Comparison of ENCODE assay signal across 14 cellular contexts in the genomic region with DNA sequence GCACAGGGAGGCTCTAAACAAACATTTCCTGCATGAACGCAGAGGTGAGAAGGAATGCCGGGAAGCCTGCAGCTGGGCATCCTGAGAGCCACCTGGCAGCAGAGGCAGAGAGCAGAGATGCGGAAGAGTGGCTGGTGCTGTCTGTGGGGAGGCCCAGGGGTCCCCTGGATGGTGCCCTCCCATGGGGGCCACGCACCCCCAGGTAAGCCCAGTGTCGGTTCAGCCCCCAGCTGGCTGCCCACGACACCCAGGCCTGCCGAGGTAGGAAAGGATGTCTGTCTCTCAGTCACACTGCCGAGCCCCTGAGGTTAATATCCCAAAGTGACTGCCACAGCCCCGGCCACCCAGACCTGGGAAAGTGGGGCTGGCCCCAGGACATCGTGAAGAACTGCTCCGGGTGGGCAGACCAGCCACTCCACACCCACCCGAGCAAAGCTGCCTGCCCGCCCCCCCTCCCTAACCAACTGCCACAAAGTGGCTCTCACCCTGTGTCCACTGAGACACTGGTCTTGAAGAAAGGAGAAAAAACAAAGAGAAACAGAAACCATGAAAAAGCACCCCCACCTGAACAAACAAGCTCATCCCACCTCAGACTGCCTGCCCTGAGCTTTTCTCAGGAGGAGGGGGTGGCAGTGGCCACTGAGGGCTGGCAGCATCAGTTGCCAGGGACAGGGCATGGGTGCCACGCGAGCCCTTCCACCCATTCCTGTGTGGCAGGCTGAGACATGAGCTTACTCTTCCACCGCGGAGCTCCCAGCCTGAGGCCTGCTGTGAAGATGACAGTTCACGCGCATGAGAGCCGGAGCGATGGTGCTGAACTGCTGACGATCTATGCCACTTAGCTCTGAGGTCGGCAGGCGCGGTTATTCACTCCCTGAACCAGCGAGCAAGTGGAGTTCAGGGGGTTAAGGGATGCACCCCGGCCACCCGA. TPM values are rescaled to one million over a fixed set of nuclear protein-coding genes. Genes with fewer than 3 reads are reported as not detected.
DNase-seq lines count a peak whose midpoint lies in the region; ATAC-seq and TF ChIP-seq lines count a peak whose summit lies in the region.
"Had no signal": no experiment of that assay in that cellular context is flagged by ENCODE, and none has a peak within 500 bp of the region (broad histone marks: within the 10 kb centered on the region; RNA-seq: fewer than 3 reads in every experiment).

No MANE protein-coding gene starts in this region.

- H3K27me3 Mint-ChIP-seq in CD4-positive, alpha-beta memory T cell, result no peaks in the 10 kb centered on the region
- H3K27me3 Mint-ChIP-seq in T-cell, result no peaks in the 10 kb centered on the region

- in situ Hi-C loops in GM13976 (cut with MboI; ENCODE audit: low sequenced_read_pairs, unreplicated experiment), result no loop called here

- CTCF ChIA-PET in CD4-positive, alpha-beta memory T cell (lab: Charles Lee; ENCODE audit: partially characterized antibody), result interaction anchor here (1.2 to 5.4 kb wide), 6 partner anchors 11 to 49 kb away, joined by 3 to 39 read pairs (median 4); a partner anchor contains a TSS
- CTCF ChIA-PET in T-cell (lab: Charles Lee), result interaction anchor here (0.8 to 1.8 kb wide), 4 partner anchors 9 to 53 kb away, joined by 3 to 5 read pairs (median 3); no protein-coding TSS in a partner anchor

- H3K36me3 Mint-ChIP-seq in CD4-positive, alpha-beta memory T cell, result peaks cover 23 to 61% of the 10 kb centered on the region in 2 donors
- H3K36me3 Mint-ChIP-seq in T-cell, result peaks cover 6% of the 10 kb centered on the region
- H3K36me3 Mint-ChIP-seq: mesothelial cell of epicardium had no signal

- peaks cover 19% of the 10 kb centered on the region for H3K36me3 ChIP-seq in CD4-positive, alpha-beta memory T cell (ENCODE audit: insufficient read depth, low read length)
- H3K36me3 ChIP-seq in colonic mucosa (no peaks in the 10 kb centered on the region), esophagus muscularis mucosa (no peaks in the 10 kb centered on the region)
- H3K36me3 ChIP-seq: cardiac muscle cell, gastrocnemius medialis had no signal

- POLR2A ChIA-PET in CD4-positive, alpha-beta memory T cell (lab: Charles Lee; ENCODE audit: partially characterized antibody), result interaction anchor here (1.0 to 15.1 kb wide), 9 partner anchors 11 to 132 kb away, joined by 3 to 268 read pairs (median 8); a partner anchor contains a TSS
- POLR2A ChIA-PET in T-cell (lab: Charles Lee), result interaction anchor here in 1 of 2 donors (0.6 kb wide), 2 partner anchors 21 to 76 kb away, joined by 3 to 6 read pairs; no protein-coding TSS in a partner anchor

- H3K27ac ChIP-seq in CD4-positive, alpha-beta memory T cell (ENCODE audit: low read depth, low read length), result peak overlapping the region; percentile 79
- H3K27ac ChIP-seq in colonic mucosa (no peak overlapping the region), esophagus muscularis mucosa (replicated peaks in 1 of 4) (no peak overlapping the region)
- H3K27ac ChIP-seq: cardiac muscle cell, gastrocnemius medialis had no signal

- H3K9me3 ChIP-seq in CD4-positive, alpha-beta memory T cell (ENCODE audit: control insufficient read depth in 1 of 2, low read length in 2 of 2), result no peaks in the 10 kb centered on the region
- H3K9me3 ChIP-seq in colonic mucosa, result no peaks in the 10 kb centered on the region
- no peaks in the 10 kb centered on the region for H3K9me3 ChIP-seq in esophagus muscularis mucosa
- H3K9me3 ChIP-seq: gastrocnemius medialis had no signal

- peak overlapping the region; percentile 93 to 98 (median 96) for H3K27ac Mint-ChIP-seq in CD4-positive, alpha-beta memory T cell
- H3K27ac Mint-ChIP-seq in T-cell, result peak overlapping the region; percentile 92 to 95
- H3K27ac Mint-ChIP-seq: mesothelial cell of epicardium had no signal

- no peak for ATAC-seq in T-cell (replicated peaks in 1 of 4)
- ATAC-seq: gastrocnemius medialis had no signal

- peaks cover 99% of the 10 kb centered on the region for H3K4me1 ChIP-seq in CD4-positive, alpha-beta memory T cell (ENCODE audit: insufficient read depth, low read length)
- H3K4me1 ChIP-seq in colonic mucosa, result peaks cover 19% of the 10 kb centered on the region
- H3K4me1 ChIP-seq in esophagus muscularis mucosa, result peaks cover 40 to 50% (median 45%) of the 10 kb centered on the region in 4 donors

- H3K4me3 ChIP-seq in CD4-positive, alpha-beta memory T cell (ENCODE audit: low read length in 2 of 2), result no peak overlapping the region
- H3K4me3 ChIP-seq in colonic mucosa (no peak overlapping the region), esophagus muscularis mucosa (no peak overlapping the region)
- H3K4me3 ChIP-seq: cardiac muscle cell, gastrocnemius medialis, skin epidermis had no signal

- no peaks in the 10 kb centered on the region for H3K27me3 ChIP-seq in CD4-positive, alpha-beta memory T cell (ENCODE audit: insufficient read depth, low read length)
- no peaks in the 10 kb centered on the region for H3K27me3 ChIP-seq in colonic mucosa
- H3K27me3 ChIP-seq in esophagus muscularis mucosa, result peaks cover 0 to under 1% (median 0%) of the 10 kb centered on the region in 4 donors
- H3K27me3 ChIP-seq: gastrocnemius medialis had no signal

- no peak for TF ChIP-seq POLR2A in esophagus muscularis mucosa (IDR thresholded peaks at IDR 0.05; ENCODE audit: low read depth)

- peaks cover 82 to 100% (median 91%) of the 10 kb centered on the region in 4 donors for H3K4me1 Mint-ChIP-seq in CD4-positive, alpha-beta memory T cell
- peaks cover 99 to 100% (median 100%) of the 10 kb centered on the region in 3 donors for H3K4me1 Mint-ChIP-seq in T-cell

- intact Hi-C loops in CD4-positive, alpha-beta memory T cell (cut with micrococcal nuclease), result loop anchor here (1.0 kb wide), 1 partner anchor 23 kb away; no protein-coding TSS in a partner anchor
- intact Hi-C loops in colonic mucosa (cut with DNase I) (no loop called here), esophagus muscularis mucosa (cut with DNase I) (no loop called here)

- peak overlapping the region in 7 of 8 donors; percentile 35 to 94 (median 51) for H3K4me3 Mint-ChIP-seq in CD4-positive, alpha-beta memory T cell
- H3K4me3 Mint-ChIP-seq in T-cell, result peak overlapping the region; percentile 31 to 84 (median 64)
- H3K4me3 Mint-ChIP-seq: mesothelial cell of epicardium had no signal

- no peaks in the 10 kb centered on the region for H3K9me3 Mint-ChIP-seq in CD4-positive, alpha-beta memory T cell
- no peaks in the 10 kb centered on the region for H3K9me3 Mint-ChIP-seq in T-cell
- H3K9me3 Mint-ChIP-seq: mesothelial cell of epicardium had no signal

- peak in 1 of 5 donors; percentile 31 for DNase-seq in CD4-positive, alpha-beta memory T cell
- DNase-seq in GM13976 (ENCODE audit: low spot score) (peak; percentile 55), T-cell (peak in 4 of 34 experiments; percentile 33 to 52 (median 40)), left kidney (ENCODE audit: low read depth, low spot score) (peak; percentile 76), colonic mucosa (no peak), mesenteric fat pad (ENCODE audit: low spot score) (no peak), esophagus muscularis mucosa (ENCODE audit: extremely low spot score) (no peak)
- DNase-seq: activated CD4-positive, CD25-positive, alpha-beta regulatory T cell treated with anti-CD3 and anti-CD28 coated beads, Interleukin-2, amount 50 U/mL, for 72 hours; gastrocnemius medialis; GDM1; KG1 had no signal

- TF ChIP-seq EP300 in esophagus muscularis mucosa (IDR thresholded peaks at IDR 0.05), result no peak

- TF ChIP-seq CTCF in GM13976 (IDR thresholded peaks at IDR 0.05; ENCODE audit: borderline replicate concordance, control extremely low read depth, extremely low read depth, insufficient read depth, missing control alignments), result no peak
- no peak for TF ChIP-seq CTCF in colonic mucosa (IDR thresholded peaks at IDR 0.05)
- no peak for TF ChIP-seq CTCF in esophagus muscularis mucosa (IDR thresholded peaks at IDR 0.05)

- H3K9ac ChIP-seq in colonic mucosa (ENCODE audit: low read depth in 2 of 2, low read length in 2 of 2), result peak overlapping the region in 1 of 2 donors; percentile 23

- 93% methylated on average over 17 of the region's 28 CpGs for whole genome bisulfite sequencing in esophagus muscularis mucosa

RNA-seq across cellular contexts. Expression of a gene that starts 40.8 kb away (rescaled TPM):
- total RNA-seq in CD4-positive, alpha-beta memory T cell, result 100 to 1,000 TPM; 272 to 293 TPM
- 10 to 100 TPM; 17.1 to 51.1 TPM for polyA plus RNA-seq in CD4-positive, alpha-beta memory T cell
- 100 to 1,000 TPM; 260 to 368 (median 275) TPM for total RNA-seq in T-cell
- total RNA-seq in colonic mucosa, result 10 to 100 TPM; 45.6 to 48.0 TPM
- total RNA-seq in mesenteric fat pad, result 17.4 TPM
- 1 to 10 TPM; 4.2 to 6.3 (median 5.6) TPM for total RNA-seq in esophagus muscularis mucosa

Comparison
In these comparisons a context has a peak if more than half of its experiments do, and no peak if none do; other contexts are left out.
1. DNase-seq: peak in GM13976 (single experiment) and left kidney (single experiment); none in colonic mucosa (single experiment), mesenteric fat pad (single experiment) and esophagus muscularis mucosa (single experiment).
2. RNA of a gene that starts 40.8 kb away (total RNA-seq): 272 to 293 TPM in CD4-positive, alpha-beta memory T cell and 260 to 368 TPM in T-cell; 45.6 to 48.0 TPM in colonic mucosa, 17.4 TPM in mesenteric fat pad (single experiment) and 4.2 to 6.3 TPM in esophagus muscularis mucosa; every median in the first group is over 4 times any median in the second.